ENCODE assay signal across 1 cellular context in the genomic region with DNA sequence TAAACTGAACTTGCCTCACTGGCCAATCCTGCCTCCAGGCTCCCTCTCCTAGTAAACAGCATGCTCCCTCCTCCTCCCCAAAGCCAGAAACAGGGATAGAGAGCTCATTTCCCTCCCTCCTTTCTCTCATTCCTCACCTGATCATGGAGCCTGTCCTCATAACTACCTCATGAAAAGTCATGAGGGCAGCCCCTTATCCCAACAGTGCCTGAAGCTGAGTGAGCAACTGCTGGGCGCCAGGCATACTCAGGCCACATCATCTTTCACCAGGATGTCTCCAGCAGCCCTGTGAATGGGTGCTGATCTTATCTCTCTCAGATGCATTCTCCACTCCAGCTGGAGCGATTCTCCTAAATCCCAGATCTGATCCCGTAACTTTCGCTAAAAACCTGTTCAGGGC.
TF ChIP-seq lines count a peak whose summit lies in the region.

No MANE protein-coding gene starts in this region.

TF ChIP-seq in H1, 55 proteins besides CTCF, POLR2A, EP300 and RAD21:
- TF ChIP-seq SAP30 (IDR thresholded peaks at IDR 0.05; ENCODE audit: insufficient read depth, insufficient replicate concordance, low read length), result no peak
- no peak for TF ChIP-seq NANOG (IDR thresholded peaks at IDR 0.05; ENCODE audit: insufficient read depth, low read depth, low read length, poor library complexity, severe bottlenecking)
- TF ChIP-seq CTBP2 (IDR thresholded peaks at IDR 0.05; ENCODE audit: borderline replicate concordance, insufficient read depth, insufficient read length, low read length), result no peak
- TF ChIP-seq CHD1 (IDR thresholded peaks at IDR 0.05; ENCODE audit: low read depth, low read length), result no peak
- TF ChIP-seq CBX5 (IDR thresholded peaks at IDR 0.05; ENCODE audit: low read depth, low read length), result no peak
- TF ChIP-seq, protein P1, sequence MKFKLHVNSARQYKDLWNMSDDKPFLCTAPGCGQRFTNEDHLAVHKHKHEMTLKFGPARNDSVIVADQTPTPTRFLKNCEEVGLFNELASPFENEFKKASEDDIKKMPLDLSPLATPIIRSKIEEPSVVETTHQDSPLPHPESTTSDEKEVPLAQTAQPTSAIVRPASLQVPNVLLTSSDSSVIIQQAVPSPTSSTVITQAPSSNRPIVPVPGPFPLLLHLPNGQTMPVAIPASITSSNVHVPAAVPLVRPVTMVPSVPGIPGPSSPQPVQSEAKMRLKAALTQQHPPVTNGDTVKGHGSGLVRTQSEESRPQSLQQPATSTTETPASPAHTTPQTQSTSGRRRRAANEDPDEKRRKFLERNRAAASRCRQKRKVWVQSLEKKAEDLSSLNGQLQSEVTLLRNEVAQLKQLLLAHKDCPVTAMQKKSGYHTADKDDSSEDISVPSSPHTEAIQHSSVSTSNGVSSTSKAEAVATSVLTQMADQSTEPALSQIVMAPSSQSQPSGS (IDR thresholded peaks at IDR 0.05; ENCODE audit: low read length), result no peak
- no peak for TF ChIP-seq ZNF274 (IDR thresholded peaks at IDR 0.05; ENCODE audit: borderline replicate concordance, extremely low read depth, low read length)
- no peak for TF ChIP-seq PHF8 (conservative IDR thresholded peaks at IDR 0.05; ENCODE audit: low read depth, low read length)
- TF ChIP-seq SUZ12 (IDR thresholded peaks at IDR 0.05; ENCODE audit: low read length), result no peak
- TF ChIP-seq EZH2 (IDR thresholded peaks at IDR 0.05; ENCODE audit: low read depth, low read length, severe bottlenecking), result no peak
- no peak for TF ChIP-seq RFX5 (IDR thresholded peaks at IDR 0.05; ENCODE audit: borderline replicate concordance, low read depth, low read length)
- TF ChIP-seq RNF2 (IDR thresholded peaks at IDR 0.05; ENCODE audit: borderline replicate concordance, low read depth, low read length, missing control alignments, poor library complexity, severe bottlenecking), result no peak
- TF ChIP-seq SRF (IDR thresholded peaks at IDR 0.05; ENCODE audit: low read depth, low read length), result no peak
- TF ChIP-seq MAFK (IDR thresholded peaks at IDR 0.05; ENCODE audit: low read depth, low read length), result no peak
- TF ChIP-seq, protein P2, sequence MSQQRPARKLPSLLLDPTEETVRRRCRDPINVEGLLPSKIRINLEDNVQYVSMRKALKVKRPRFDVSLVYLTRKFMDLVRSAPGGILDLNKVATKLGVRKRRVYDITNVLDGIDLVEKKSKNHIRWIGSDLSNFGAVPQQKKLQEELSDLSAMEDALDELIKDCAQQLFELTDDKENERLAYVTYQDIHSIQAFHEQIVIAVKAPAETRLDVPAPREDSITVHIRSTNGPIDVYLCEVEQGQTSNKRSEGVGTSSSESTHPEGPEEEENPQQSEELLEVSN (IDR thresholded peaks at IDR 0.05), result no peak
- no peak for TF ChIP-seq HDAC2 (IDR thresholded peaks at IDR 0.05; ENCODE audit: borderline replicate concordance in 1 of 2, low read depth in 2 of 2, low read length in 2 of 2)
- TF ChIP-seq KDM1A (IDR thresholded peaks at IDR 0.05; ENCODE audit: borderline replicate concordance, low read length), result no peak
- TF ChIP-seq RBBP5 (IDR thresholded peaks at IDR 0.05; ENCODE audit: borderline replicate concordance, low read depth, low read length), result no peak
- TF ChIP-seq GABPA (IDR thresholded peaks at IDR 0.05; ENCODE audit: borderline replicate concordance, insufficient read depth, low read length), result no peak
- TF ChIP-seq TAF7 (optimal IDR thresholded peaks at IDR 0.05; ENCODE audit: borderline replicate concordance, low read depth, low read length), result no peak
